In genomic region chr5:146069780-146070099, GRCh38 we compare ENCODE assay signal across 16 cellular contexts. TPM values are rescaled to one million over a fixed set of nuclear protein-coding genes. Genes with fewer than 3 reads are reported as not detected.
DNase-seq lines count a peak whose midpoint lies in the region; ATAC-seq and TF ChIP-seq lines count a peak whose summit lies in the region.
"Had no signal": no experiment of that assay in that cellular context is flagged by ENCODE, and none has a peak within 500 bp of the region (broad histone marks: within the 10 kb centered on the region; RNA-seq: fewer than 3 reads in every experiment).

No MANE protein-coding gene starts in this region.

- H4K8ac ChIP-seq in mesendoderm (ENCODE audit: low read depth, low read length), result no peak overlapping the region
- no peak overlapping the region for H4K8ac ChIP-seq in mesenchymal stem cell (ENCODE audit: low read length)

- H4K5ac ChIP-seq in mesendoderm (ENCODE audit: low read length), result no peak overlapping the region

- no peak overlapping the region for H2AK5ac ChIP-seq in mesendoderm (ENCODE audit: low read length)
- H2AK5ac ChIP-seq in mesenchymal stem cell (ENCODE audit: low read length, severe bottlenecking), result no peak overlapping the region

- H3K27ac ChIP-seq in mesendoderm (ENCODE audit: low read depth, low read length) (no peak overlapping the region), mesenchymal stem cell (ENCODE audit: low read length, poor library complexity, severe bottlenecking) (no peak overlapping the region), tibial artery (no peak overlapping the region)
- H3K27ac ChIP-seq: tibial nerve had no signal

- no peak overlapping the region for H2BK12ac ChIP-seq in mesenchymal stem cell (ENCODE audit: low read length in 2 of 2)

- no peak overlapping the region for H3K4ac ChIP-seq in mesendoderm (ENCODE audit: low read depth, low read length)
- no peak overlapping the region for H3K4ac ChIP-seq in mesenchymal stem cell (ENCODE audit: low read depth in 1 of 2, low read length in 2 of 2)

- H3K23ac ChIP-seq in mesendoderm (ENCODE audit: low read length) (no peak overlapping the region), mesenchymal stem cell (ENCODE audit: low read length in 2 of 2) (no peak overlapping the region)

- no CpG with 5 or more reads among the region's 2 CpGs for WGBS in mesendoderm (ENCODE audit: extremely low coverage, insufficient coverage, low lambda C conversion rate)
- 96% methylated on average over 2 of the region's 2 CpGs for WGBS in mesenchymal stem cell

- H3K4me3 ChIP-seq in mesendoderm (ENCODE audit: low read length) (no peak overlapping the region), mesenchymal stem cell (ENCODE audit: insufficient read depth in 1 of 2, low read depth in 1 of 2, low read length in 2 of 2) (no peak overlapping the region), tibial artery (no peak overlapping the region)
- H3K4me3 ChIP-seq: mucosa of descending colon, tibial nerve had no signal

- H2AFZ ChIP-seq in mesenchymal stem cell (ENCODE audit: low read depth, low read length), result no peak overlapping the region

- H3K4me1 ChIP-seq in mesendoderm (ENCODE audit: control insufficient read depth, low read depth, low read length) (peaks cover 6% of the 10 kb centered on the region), mesenchymal stem cell (ENCODE audit: control insufficient read depth, insufficient read depth, low read depth, low read length) (no peaks in the 10 kb centered on the region), tibial artery (peaks cover 0 to 21% (median 7%) of the 10 kb centered on the region in 4 donors)
- H3K4me1 ChIP-seq: tibial nerve had no signal

- H3K4me2 ChIP-seq in mesendoderm (ENCODE audit: low read length), result no peak overlapping the region
- H3K4me2 ChIP-seq in mesenchymal stem cell (ENCODE audit: low read length, poor library complexity, severe bottlenecking), result no peak overlapping the region

- H3K36me3 ChIP-seq in mesendoderm (ENCODE audit: control insufficient read depth, insufficient read depth, low read length) (no peaks in the 10 kb centered on the region), mesenchymal stem cell (ENCODE audit: control insufficient read depth in 1 of 2, insufficient read depth in 2 of 2, low read depth in 1 of 2, low read length in 2 of 2) (no peaks in the 10 kb centered on the region), tibial artery (no peaks in the 10 kb centered on the region)
- H3K36me3 ChIP-seq: tibial nerve had no signal

- ATAC-seq in GM18498 (IDR thresholded peaks at IDR 0.05; ENCODE audit: unreplicated experiment) (peak; percentile 57), GM19328 (IDR thresholded peaks at IDR 0.05; ENCODE audit: unreplicated experiment) (peak; percentile 53), GM21723 (IDR thresholded peaks at IDR 0.05; ENCODE audit: unreplicated experiment) (peak; percentile 74), HG03280 (IDR thresholded peaks at IDR 0.05; ENCODE audit: unreplicated experiment) (peak; percentile 47), HG03095 (IDR thresholded peaks at IDR 0.05; ENCODE audit: unreplicated experiment) (no peak)
- ATAC-seq: mucosa of descending colon had no signal

- H2BK15ac ChIP-seq in mesendoderm (replicated peaks; ENCODE audit: low read depth) (no peak overlapping the region), mesenchymal stem cell (ENCODE audit: low read depth, poor library complexity, severe bottlenecking) (no peak overlapping the region)

- H3K9me3 ChIP-seq in mesenchymal stem cell (ENCODE audit: control insufficient read depth, low read length) (no peaks in the 10 kb centered on the region), tibial artery (no peaks in the 10 kb centered on the region)
- H3K9me3 ChIP-seq: mucosa of descending colon, tibial nerve had no signal

- H3K9ac ChIP-seq in mesendoderm (ENCODE audit: low read length), result no peak overlapping the region
- no peak overlapping the region for H3K9ac ChIP-seq in mesenchymal stem cell (ENCODE audit: low read length)

- H3K27me3 ChIP-seq in mesendoderm (ENCODE audit: insufficient read depth, low read length, poor library complexity), result no peaks in the 10 kb centered on the region
- H3K27me3 ChIP-seq in mesenchymal stem cell (ENCODE audit: control insufficient read depth in 1 of 2, insufficient read depth in 1 of 2, low read length in 2 of 2), result no peaks in the 10 kb centered on the region
- H3K27me3 ChIP-seq in tibial artery, result no peaks in the 10 kb centered on the region

- no peak overlapping the region for H3K14ac ChIP-seq in mesenchymal stem cell (ENCODE audit: low read length in 2 of 2)

- no peak for TF ChIP-seq CTCF in tibial artery (IDR thresholded peaks at IDR 0.05)

- intact Hi-C loops in tibial artery (cut with DNase I; ENCODE audit: low total_unique reads), result no loop called here

- H2BK120ac ChIP-seq in mesendoderm (ENCODE audit: low read depth, low read length), result no peak overlapping the region
- H2BK120ac ChIP-seq in mesenchymal stem cell (ENCODE audit: low read depth, low read length), result no peak overlapping the region

- no peak overlapping the region for H3K18ac ChIP-seq in mesendoderm (ENCODE audit: low read length)
- no peak overlapping the region for H3K18ac ChIP-seq in mesenchymal stem cell (ENCODE audit: low read depth in 1 of 2, low read length in 2 of 2)

- DNase-seq in mesendoderm (no peak), mesenchymal stem cell (no peak), tibial artery (no peak)
- DNase-seq: activated B cell treated with CpG ODN at 0.5 μM for 24 hours; activated CD8-positive, alpha-beta memory T cell treated with anti-CD3 and anti-CD28 coated beads, Interleukin-2, amount 50 U/mL, for 48 hours; activated naive CD8-positive, alpha-beta T cell treated with anti-CD3 and anti-CD28 coated beads for 36 hours; mucosa of descending colon; NCI-H1417; NCI-H446 treated with DMSO at 0.1 percent for 48 hours; posterior cingulate gyrus had no signal

- no peaks in the 10 kb centered on the region for H3K79me2 ChIP-seq in mesendoderm (ENCODE audit: control insufficient read depth, insufficient read depth, low read length)

- H2BK5ac ChIP-seq in mesendoderm (ENCODE audit: low read length), result no peak overlapping the region
- no peak overlapping the region for H2BK5ac ChIP-seq in mesenchymal stem cell (ENCODE audit: low read depth, low read length, poor library complexity, severe bottlenecking)

- H3K79me1 ChIP-seq in mesendoderm (ENCODE audit: low read length) (no peaks in the 10 kb centered on the region), mesenchymal stem cell (replicated peaks; ENCODE audit: low read length, poor library complexity, severe bottlenecking) (no peaks in the 10 kb centered on the region)

- no peak overlapping the region for H3K56ac ChIP-seq in mesendoderm (ENCODE audit: low read length)

- no peak overlapping the region for H4K91ac ChIP-seq in mesenchymal stem cell (ENCODE audit: low read length)

RNA-seq across cellular contexts. Expression of gene PLAC8L1, which starts 35.6 kb away (rescaled TPM):
- polyA plus RNA-seq in mesendoderm (2013, experiment 1 of 2), result 0.35 TPM
- 0.14 TPM for polyA plus RNA-seq in mesendoderm (2013, experiment 2 of 2)
- polyA plus RNA-seq in mesenchymal stem cell (2013, experiment 1 of 2), result 0.08 TPM
- polyA plus RNA-seq in mesenchymal stem cell (2013, experiment 2 of 2), result 0.07 TPM
